ENCODE assay signal across 8 cellular contexts in the genomic region with DNA sequence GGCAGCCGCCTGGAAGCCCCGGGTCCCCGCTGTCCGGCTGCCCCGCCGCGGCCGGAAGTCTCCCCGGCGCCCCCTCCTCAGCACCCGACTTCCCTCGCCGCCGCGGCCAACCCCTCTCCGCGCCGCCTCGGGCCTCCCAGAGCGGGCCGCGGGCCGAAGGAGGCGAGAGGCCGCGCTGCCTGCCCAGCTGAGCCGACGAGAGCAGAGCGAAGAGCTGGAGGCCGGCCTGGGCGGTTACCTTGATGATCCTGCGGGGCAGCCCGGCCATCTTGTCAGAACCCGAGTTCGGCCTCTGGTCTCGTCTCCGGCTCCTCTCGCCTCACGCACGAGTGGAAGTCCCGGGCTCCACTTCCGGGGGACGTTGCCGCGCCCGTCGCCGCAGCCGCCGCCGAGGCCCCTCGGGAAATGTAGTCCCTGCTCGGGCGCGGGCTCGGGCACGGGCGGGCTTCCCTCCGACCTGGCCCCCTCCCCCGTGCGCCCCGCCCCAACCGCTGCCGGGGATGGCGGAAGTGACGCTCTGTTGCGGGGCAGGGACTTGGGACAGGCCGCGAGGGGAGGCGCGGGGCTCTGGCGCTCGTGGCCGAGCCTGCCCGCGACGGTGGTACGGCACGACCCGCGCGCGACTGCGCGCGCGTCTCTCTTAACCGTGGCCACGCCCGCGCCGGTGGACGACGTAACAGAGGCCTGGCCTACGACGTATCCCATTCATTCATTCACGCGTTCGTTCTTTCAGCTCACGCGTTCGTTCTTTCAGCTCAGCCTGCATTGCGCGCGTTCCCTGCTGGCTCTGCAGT. TPM values are rescaled to one million over a fixed set of nuclear protein-coding genes. Genes with fewer than 3 reads are reported as not detected.
DNase-seq lines count a peak whose midpoint lies in the region; ATAC-seq and TF ChIP-seq lines count a peak whose summit lies in the region.

A gene with protein sequence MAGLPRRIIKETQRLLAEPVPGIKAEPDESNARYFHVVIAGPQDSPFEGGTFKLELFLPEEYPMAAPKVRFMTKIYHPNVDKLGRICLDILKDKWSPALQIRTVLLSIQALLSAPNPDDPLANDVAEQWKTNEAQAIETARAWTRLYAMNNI (minus strand): TSS at position 331 of the 794 bp plus-strand sequence. CDS start 63 bp downstream, at position 268.

- DNase-seq in EH (ENCODE audit: low read depth): peak; percentile 95
- DNase-seq in GOT3 (lab: John Stamatoyannopoulos, UW): peak; percentile 80
- peak; percentile 82 for DNase-seq in LNCaP clone FGC (ENCODE audit: low read depth)
- DNase-seq in RPMI8226: peak; percentile 96
- DNase-seq in activated T-helper 1 cell treated with anti-CD3 and anti-CD28 coated beads, Interleukin-2, amount 50 U/mL, for 16 hours (ENCODE audit: low read depth in 1 of 2, low spot score in 1 of 2): peak; percentile 92 to 97
- peak; percentile 96 for DNase-seq in fibroblast of gingiva (ENCODE audit: low read depth)
- peak; percentile 99 for DNase-seq in naive B cell
- DNase-seq in stimulated activated effector memory CD8-positive, alpha-beta T cell treated with anti-CD3 and anti-CD28 coated beads, Interleukin-12 subunit alpha, Interleukin-12 subunit beta, amount 100 ng/mL, for 72 hours (ENCODE audit: low spot score in 2 of 2): peak; percentile 88 to 96

- no peaks in the 10 kb centered on the region for H3K36me3 Mint-ChIP-seq in naive B cell
- peaks cover 22% of the 10 kb centered on the region for H3K36me3 Mint-ChIP-seq in stimulated activated effector memory CD8-positive, alpha-beta T cell treated with anti-CD3 and anti-CD28 coated beads, Interleukin-12 subunit alpha, Interleukin-12 subunit beta, amount 100 ng/mL, for 72 hours

- H3K4me3 Mint-ChIP-seq in naive B cell: peak within 1 kb of the TSS; percentile 89 to 99 (median 97)
- H3K4me3 Mint-ChIP-seq in stimulated activated effector memory CD8-positive, alpha-beta T cell treated with anti-CD3 and anti-CD28 coated beads, Interleukin-12 subunit alpha, Interleukin-12 subunit beta, amount 100 ng/mL, for 72 hours: peak within 1 kb of the TSS; percentile 97

- no peaks in the 10 kb centered on the region for H3K9me3 Mint-ChIP-seq in naive B cell
- no peaks in the 10 kb centered on the region for H3K9me3 Mint-ChIP-seq in stimulated activated effector memory CD8-positive, alpha-beta T cell treated with anti-CD3 and anti-CD28 coated beads, Interleukin-12 subunit alpha, Interleukin-12 subunit beta, amount 100 ng/mL, for 72 hours

- H3K4me3 ChIP-seq in LNCaP clone FGC (ENCODE audit: low read depth, low read length): peak within 1 kb of the TSS; percentile 79

- H3K27ac Mint-ChIP-seq in naive B cell: peak within 1 kb of the TSS; percentile 93 to 99 (median 98)
- H3K27ac Mint-ChIP-seq in stimulated activated effector memory CD8-positive, alpha-beta T cell treated with anti-CD3 and anti-CD28 coated beads, Interleukin-12 subunit alpha, Interleukin-12 subunit beta, amount 100 ng/mL, for 72 hours: peak within 1 kb of the TSS; percentile 98

- no peaks in the 10 kb centered on the region for H3K27me3 Mint-ChIP-seq in naive B cell

- ATAC-seq in naive B cell (ENCODE audit: low read depth in 2 of 2): peak; percentile 80 to 84
- ATAC-seq in stimulated activated effector memory CD8-positive, alpha-beta T cell treated with anti-CD3 and anti-CD28 coated beads, Interleukin-12 subunit alpha, Interleukin-12 subunit beta, amount 100 ng/mL, for 72 hours: peak; percentile 91

- peaks cover 40 to 45% (median 43%) of the 10 kb centered on the region in 3 donors for H3K4me1 Mint-ChIP-seq in naive B cell
- H3K4me1 Mint-ChIP-seq in stimulated activated effector memory CD8-positive, alpha-beta T cell treated with anti-CD3 and anti-CD28 coated beads, Interleukin-12 subunit alpha, Interleukin-12 subunit beta, amount 100 ng/mL, for 72 hours: peaks cover 47% of the 10 kb centered on the region

- no peak for TF ChIP-seq CTCF in LNCaP clone FGC (IDR thresholded peaks at IDR 0.05; ENCODE audit: control insufficient read depth, extremely low read depth, insufficient read depth)

RNA-seq across cellular contexts. Expression of the gene that starts here (rescaled TPM):
- 100 to 1,000 TPM; 152 to 210 (median 157) TPM for polyA plus RNA-seq in naive B cell (ENCODE audit: low read depth in 6 of 6)

Comparison
In these comparisons a context has a peak if more than half of its experiments do, and no peak if none do; other contexts are left out.
1. Peak in every context shown above with its lines: DNase-seq, ATAC-seq and H3K4me3 ChIP-seq.